Comparison of ENCODE assay signal across 2 cellular contexts in the genomic region with DNA sequence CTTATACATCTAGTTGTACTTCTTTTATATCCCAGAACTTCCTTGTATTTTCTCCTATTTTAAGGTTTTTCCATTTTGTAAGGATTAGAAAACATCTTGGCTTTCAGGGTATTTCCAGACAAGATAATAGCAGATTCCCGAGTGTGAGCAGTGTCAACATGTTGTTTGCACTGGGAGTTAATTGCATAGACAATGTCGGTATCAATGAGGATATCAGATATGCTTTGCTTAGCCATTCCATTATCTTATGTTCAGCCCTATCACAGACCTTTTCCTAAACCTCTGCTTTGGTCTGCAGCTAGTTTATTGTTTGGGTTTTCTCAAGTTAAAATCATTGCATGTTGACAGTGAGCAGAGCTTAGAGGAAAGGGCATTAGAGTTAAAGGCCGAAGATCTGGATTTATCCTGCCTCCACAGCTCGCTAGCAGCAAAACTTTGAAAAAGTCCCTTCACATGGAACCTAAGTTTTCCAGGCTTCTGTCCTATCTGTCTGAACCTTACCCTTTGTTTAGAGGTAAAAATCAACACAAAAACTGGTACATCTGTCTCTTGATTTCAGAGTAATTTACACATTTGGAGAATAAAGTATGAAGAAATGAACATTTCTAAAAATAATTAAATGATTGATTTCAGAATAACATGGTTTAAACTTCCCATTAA.
TF ChIP-seq lines count a peak whose summit lies in the region.

No MANE protein-coding gene starts in this region.

TF ChIP-seq in liver, 16 proteins besides CTCF, POLR2A, EP300 and RAD21 (continued from another document):
- TF ChIP-seq, protein P1, sequence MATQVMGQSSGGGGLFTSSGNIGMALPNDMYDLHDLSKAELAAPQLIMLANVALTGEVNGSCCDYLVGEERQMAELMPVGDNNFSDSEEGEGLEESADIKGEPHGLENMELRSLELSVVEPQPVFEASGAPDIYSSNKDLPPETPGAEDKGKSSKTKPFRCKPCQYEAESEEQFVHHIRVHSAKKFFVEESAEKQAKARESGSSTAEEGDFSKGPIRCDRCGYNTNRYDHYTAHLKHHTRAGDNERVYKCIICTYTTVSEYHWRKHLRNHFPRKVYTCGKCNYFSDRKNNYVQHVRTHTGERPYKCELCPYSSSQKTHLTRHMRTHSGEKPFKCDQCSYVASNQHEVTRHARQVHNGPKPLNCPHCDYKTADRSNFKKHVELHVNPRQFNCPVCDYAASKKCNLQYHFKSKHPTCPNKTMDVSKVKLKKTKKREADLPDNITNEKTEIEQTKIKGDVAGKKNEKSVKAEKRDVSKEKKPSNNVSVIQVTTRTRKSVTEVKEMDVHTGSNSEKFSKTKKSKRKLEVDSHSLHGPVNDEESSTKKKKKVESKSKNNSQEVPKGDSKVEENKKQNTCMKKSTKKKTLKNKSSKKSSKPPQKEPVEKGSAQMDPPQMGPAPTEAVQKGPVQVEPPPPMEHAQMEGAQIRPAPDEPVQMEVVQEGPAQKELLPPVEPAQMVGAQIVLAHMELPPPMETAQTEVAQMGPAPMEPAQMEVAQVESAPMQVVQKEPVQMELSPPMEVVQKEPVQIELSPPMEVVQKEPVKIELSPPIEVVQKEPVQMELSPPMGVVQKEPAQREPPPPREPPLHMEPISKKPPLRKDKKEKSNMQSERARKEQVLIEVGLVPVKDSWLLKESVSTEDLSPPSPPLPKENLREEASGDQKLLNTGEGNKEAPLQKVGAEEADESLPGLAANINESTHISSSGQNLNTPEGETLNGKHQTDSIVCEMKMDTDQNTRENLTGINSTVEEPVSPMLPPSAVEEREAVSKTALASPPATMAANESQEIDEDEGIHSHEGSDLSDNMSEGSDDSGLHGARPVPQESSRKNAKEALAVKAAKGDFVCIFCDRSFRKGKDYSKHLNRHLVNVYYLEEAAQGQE (IDR thresholded peaks at IDR 0.05): no peak
- TF ChIP-seq YY1 (IDR thresholded peaks at IDR 0.05) (no peak), RXRA (IDR thresholded peaks at IDR 0.05) (peak in 1 of 2 donors; percentile 32), NR2F2 (IDR thresholded peaks at IDR 0.05) (no peak), EGR1 (IDR thresholded peaks at IDR 0.05; ENCODE audit: low read depth in 2 of 2) (no peak)
- TF ChIP-seq, protein P2, sequence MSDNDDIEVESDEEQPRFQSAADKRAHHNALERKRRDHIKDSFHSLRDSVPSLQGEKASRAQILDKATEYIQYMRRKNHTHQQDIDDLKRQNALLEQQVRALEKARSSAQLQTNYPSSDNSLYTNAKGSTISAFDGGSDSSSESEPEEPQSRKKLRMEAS (IDR thresholded peaks at IDR 0.05): no peak
- TF ChIP-seq, protein P3, sequence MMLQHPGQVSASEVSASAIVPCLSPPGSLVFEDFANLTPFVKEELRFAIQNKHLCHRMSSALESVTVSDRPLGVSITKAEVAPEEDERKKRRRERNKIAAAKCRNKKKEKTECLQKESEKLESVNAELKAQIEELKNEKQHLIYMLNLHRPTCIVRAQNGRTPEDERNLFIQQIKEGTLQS (IDR thresholded peaks at IDR 0.05): no peak
- TF ChIP-seq, protein P4, sequence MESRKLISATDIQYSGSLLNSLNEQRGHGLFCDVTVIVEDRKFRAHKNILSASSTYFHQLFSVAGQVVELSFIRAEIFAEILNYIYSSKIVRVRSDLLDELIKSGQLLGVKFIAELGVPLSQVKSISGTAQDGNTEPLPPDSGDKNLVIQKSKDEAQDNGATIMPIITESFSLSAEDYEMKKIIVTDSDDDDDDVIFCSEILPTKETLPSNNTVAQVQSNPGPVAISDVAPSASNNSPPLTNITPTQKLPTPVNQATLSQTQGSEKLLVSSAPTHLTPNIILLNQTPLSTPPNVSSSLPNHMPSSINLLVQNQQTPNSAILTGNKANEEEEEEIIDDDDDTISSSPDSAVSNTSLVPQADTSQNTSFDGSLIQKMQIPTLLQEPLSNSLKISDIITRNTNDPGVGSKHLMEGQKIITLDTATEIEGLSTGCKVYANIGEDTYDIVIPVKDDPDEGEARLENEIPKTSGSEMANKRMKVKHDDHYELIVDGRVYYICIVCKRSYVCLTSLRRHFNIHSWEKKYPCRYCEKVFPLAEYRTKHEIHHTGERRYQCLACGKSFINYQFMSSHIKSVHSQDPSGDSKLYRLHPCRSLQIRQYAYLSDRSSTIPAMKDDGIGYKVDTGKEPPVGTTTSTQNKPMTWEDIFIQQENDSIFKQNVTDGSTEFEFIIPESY (IDR thresholded peaks at IDR 0.05): no peak

TF ChIP-seq in HepG2, 621 proteins besides CTCF, POLR2A, EP300 and RAD21 (continued from another document):
- TF ChIP-seq, protein P5, sequence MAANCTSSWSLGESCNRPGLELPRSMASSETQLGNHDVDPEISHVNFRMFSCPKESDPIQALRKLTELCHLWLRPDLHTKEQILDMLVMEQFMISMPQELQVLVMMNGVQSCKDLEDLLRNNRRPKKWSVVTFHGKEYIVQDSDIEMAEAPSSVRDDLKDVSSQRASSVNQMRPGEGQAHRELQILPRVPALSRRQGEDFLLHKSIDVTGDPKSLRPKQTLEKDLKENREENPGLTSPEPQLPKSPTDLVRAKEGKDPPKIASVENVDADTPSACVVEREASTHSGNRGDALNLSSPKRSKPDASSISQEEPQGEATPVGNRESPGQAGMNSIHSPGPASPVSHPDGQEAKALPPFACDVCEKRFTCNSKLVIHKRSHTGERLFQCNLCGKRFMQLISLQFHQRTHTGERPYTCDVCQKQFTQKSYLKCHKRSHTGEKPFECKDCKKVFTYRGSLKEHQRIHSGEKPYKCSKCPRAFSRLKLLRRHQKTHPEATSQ (CRISPR knock-in tag; IDR thresholded peaks at IDR 0.05; ENCODE audit: borderline replicate concordance): no peak
- TF ChIP-seq HNF4G (IDR thresholded peaks at IDR 0.05; ENCODE audit: borderline replicate concordance, low read depth, low read length) (no peak), HNF4G (CRISPR knock-in tag; IDR thresholded peaks at IDR 0.05; ENCODE audit: borderline replicate concordance, low read depth) (no peak), ZNF720 (CRISPR knock-in tag; IDR thresholded peaks at IDR 0.05) (no peak)
TF ChIP-seq in HepG2: peak in this region for 0.
